Comparison of ENCODE assay signal across 16 cellular contexts in genomic region chr2:105299290-105299689, GRCh38. TPM values are rescaled to one million over a fixed set of nuclear protein-coding genes. Genes with fewer than 3 reads are reported as not detected.
A peak's percentile ranks its signal among the peaks of the same experiment; 100 is the strongest.
DNase-seq lines count a peak whose midpoint lies in the region; ATAC-seq, FAIRE-seq and TF ChIP-seq lines count a peak whose summit lies in the region.
"Had no signal": no experiment of that assay in that cellular context is flagged by ENCODE, and none has a peak within 500 bp of the region (broad histone marks: within the 10 kb centered on the region; RNA-seq: fewer than 3 reads in every experiment).

No MANE protein-coding gene starts in this region.

- ATAC-seq in HepG2, result peak; percentile 92
- ATAC-seq in right lobe of liver, result no peak
- peak; percentile 40 for ATAC-seq in foreskin keratinocyte

- H3K27me3 ChIP-seq in HepG2 (ENCODE audit: control insufficient read depth in 1 of 2, insufficient read depth in 2 of 2, low read length in 2 of 2) (no peaks in the 10 kb centered on the region), right lobe of liver (no peaks in the 10 kb centered on the region), foreskin keratinocyte (no peaks in the 10 kb centered on the region)

- 0 out of 2 replicates have a peak, but pooled peaks cover 3% of the 10 kb centered on the region for H4K20me1 ChIP-seq in HepG2 (ENCODE audit: insufficient read depth, low read length)

- H3K9me3 ChIP-seq in HepG2 (ENCODE audit: low read length) (no peaks in the 10 kb centered on the region), right lobe of liver (no peaks in the 10 kb centered on the region)

- no peak for TF ChIP-seq RAD21 in HepG2 (CRISPR knock-in tag; IDR thresholded peaks at IDR 0.05)

- TF ChIP-seq CTCF in HepG2 (CRISPR knock-in tag; IDR thresholded peaks at IDR 0.05) (no peak), right lobe of liver (IDR thresholded peaks at IDR 0.05) (no peak), NB4 (IDR thresholded peaks at IDR 0.05; ENCODE audit: low read depth, low read length) (no peak), foreskin keratinocyte (conservative IDR thresholded peaks at IDR 0.05) (no peak)

- TF ChIP-seq POLR2A in HepG2 (IDR thresholded peaks at IDR 0.05; ENCODE audit: insufficient read depth in 1 of 2, low read depth in 2 of 2, low read length in 2 of 2) (no peak), right lobe of liver (IDR thresholded peaks at IDR 0.05) (no peak), NB4 (IDR thresholded peaks at IDR 0.05; ENCODE audit: extremely low read depth, insufficient read length) (no peak)

- H3K79me2 ChIP-seq in HepG2 (ENCODE audit: insufficient read depth, low read length), result peaks cover 27% of the 10 kb centered on the region

- DNase-seq in HepG2 (ENCODE audit: low spot score), result peak; percentile 23
- no peak for DNase-seq in right lobe of liver
- peak; percentile 15 for DNase-seq in NB4 (ENCODE audit: low read depth)
- DNase-seq in foreskin keratinocyte, result no peak
- no peak for DNase-seq in T-helper 9 cell
- DNase-seq in glomerular visceral epithelial cell (ENCODE audit: extremely low spot score), result no peak
- DNase-seq in head of caudate nucleus, result no peak
- no peak for DNase-seq in NCI-H146 treated with DMSO at 0.1 percent for 48 hours (lab: John Stamatoyannopoulos, UW; ENCODE audit: unreplicated experiment)
- DNase-seq: activated B cell treated with CpG ODN at 0.5 μM for 24 hours, DMS79, GOT3, NCI-H2171 treated with DMSO at 0.1 percent for 48 hours, occipital lobe had no signal

- CTCF ChIA-PET in HepG2 (lab: Yijun Ruan, JAX; ENCODE audit: low intra/inter-chr PET ratio, low total read pairs), result no interaction called here

- no peak overlapping the region for H3K9ac ChIP-seq in HepG2 (ENCODE audit: insufficient read depth, low read depth, low read length)

- peaks cover 17 to 66% of the 10 kb centered on the region in 2 experiments for H3K36me3 ChIP-seq in HepG2 (replicated peaks in 1 of 2; ENCODE audit: control insufficient read depth in 1 of 2, insufficient read depth in 2 of 2, low read length in 2 of 2)
- peaks cover 0 to 28% (median 8%) of the 10 kb centered on the region in 4 donors for H3K36me3 ChIP-seq in right lobe of liver

- FAIRE-seq in HepG2 (lab: Jason Lieb, UNC), result no peak
- FAIRE-seq: GM18507 had no signal

- POLR2A ChIA-PET in HepG2 (lab: Yijun Ruan, JAX), result no interaction called here

- no peak overlapping the region for H2AFZ ChIP-seq in HepG2 (ENCODE audit: low read length)

- H3K27ac ChIP-seq in HepG2 (ENCODE audit: extremely low read length, insufficient read depth, low read length) (no peak overlapping the region), right lobe of liver (no peak overlapping the region), foreskin keratinocyte (no peak overlapping the region)

- intact Hi-C loops in HepG2 (cut with micrococcal nuclease; ENCODE audit: unreplicated experiment) (no loop called here), right lobe of liver (cut with DNase I) (no loop called here), head of caudate nucleus (cut with DNase I) (no loop called here)

- H3K4me3 ChIP-seq in HepG2 (replicated peaks in 1 of 3; ENCODE audit: insufficient read depth in 1 of 3, low read depth in 2 of 3, low read length in 3 of 3), result no peak overlapping the region
- no peak overlapping the region for H3K4me3 ChIP-seq in right lobe of liver
- H3K4me3 ChIP-seq in NB4 (ENCODE audit: low read depth, low read length), result no peak overlapping the region

- H3K4me1 ChIP-seq in HepG2 (ENCODE audit: insufficient read depth, low read length) (no peaks in the 10 kb centered on the region), right lobe of liver (no peaks in the 10 kb centered on the region), foreskin keratinocyte (peaks cover 10% of the 10 kb centered on the region)

- WGBS in HepG2 (ENCODE audit: low lambda C conversion rate), result 89% methylated on average over 5 of the region's 5 CpGs
- 69% methylated on average over 3 of the region's 5 CpGs for WGBS in right lobe of liver (ENCODE audit: insufficient coverage, low coverage, low lambda C conversion rate, missing lambda C conversion rate)

- TF ChIP-seq EP300 in HepG2 (IDR thresholded peaks at IDR 0.05; ENCODE audit: low read depth in 2 of 2, low read length in 2 of 2), result no peak
- no peak for TF ChIP-seq EP300 in HepG2 (CRISPR knock-in tag; IDR thresholded peaks at IDR 0.05; ENCODE audit: borderline replicate concordance)

- no peak overlapping the region for H3K4me2 ChIP-seq in HepG2 (ENCODE audit: low read depth, low read length)

- in situ Hi-C loops in HepG2 (cut with HindIII; ENCODE audit: extremely low pct_ligation_motif_present, low pct_unique_long_range_greater_than_20kb), result no loop called here

- no TSS peak for BruUV-seq in HepG2 (replicated peaks; lab: Mats Ljungman, UMichigan)

RNA-seq across cellular contexts. Expression of gene TGFBRAP1, which starts 30.2 kb away (rescaled TPM):
- total RNA-seq in HepG2 (2016; rRNA removed; fragmentation: Illumina TruSeq; extraction: Trizol) (22.9 and 27.0 TPM in 2 replicates), right lobe of liver (10 to 100 TPM in 2 of 6 experiments, 1 to 10 TPM in 4; 5.7 to 11.2 (median 7.1) TPM), foreskin keratinocyte (15.7 and 18.8 TPM in 2 replicates)
- total RNA-seq in HepG2 (2016; cell fraction: cytosol; rRNA removed; fragmentation: Illumina TruSeq; extraction: Trizol; ENCODE audit: low read depth), result 4.1 and 4.4 TPM in 2 replicates
- 22.6 and 23.2 TPM in 2 replicates for total RNA-seq in HepG2 (2016; cell fraction: insoluble cytoplasmic fraction; rRNA removed; fragmentation: Illumina TruSeq; extraction: Trizol)
- 14.4 and 14.7 TPM in 2 replicates for total RNA-seq in HepG2 (2016; cell fraction: membrane; rRNA removed; fragmentation: Illumina TruSeq; extraction: Trizol)
- 18.8 and 20.1 TPM in 2 replicates for total RNA-seq in HepG2 (2016; cell fraction: nucleus; rRNA removed; fragmentation: Illumina TruSeq; extraction: Trizol)
- polyA plus RNA-seq in HepG2 (2011; rRNA removed) (12.7 and 13.4 TPM in 2 replicates), foreskin keratinocyte (5.8 and 7.4 TPM in 2 replicates)
- 10.5 and 11.2 TPM in 2 replicates for polyA plus RNA-seq in HepG2 (2011; cell fraction: cytosol; rRNA removed)
- polyA plus RNA-seq in HepG2 (2011; cell fraction: nucleus; rRNA removed), result 11.8 and 12.4 TPM in 2 replicates
- polyA plus RNA-seq in HepG2 (2012), result 13.4 and 13.9 TPM in 2 replicates
- polyA plus RNA-seq in HepG2 (2016; cell fraction: cytosol; fragmentation: Illumina TruSeq; extraction: Trizol; ENCODE audit: low read depth), result 1.4 TPM in 2 replicates
- polyA plus RNA-seq in HepG2 (2016; cell fraction: insoluble cytoplasmic fraction; fragmentation: Illumina TruSeq; extraction: Trizol; ENCODE audit: low read depth), result 20.3 and 22.7 TPM in 2 replicates
- 6.8 and 6.9 TPM in 2 replicates for polyA plus RNA-seq in HepG2 (2016; cell fraction: membrane; fragmentation: Illumina TruSeq; extraction: Trizol; ENCODE audit: low read depth)
- 27.0 and 31.2 TPM in 2 replicates for polyA plus RNA-seq in HepG2 (2016; cell fraction: nucleus; fragmentation: Illumina TruSeq; extraction: Trizol; ENCODE audit: insufficient read depth, low read depth)
- polyA minus RNA-seq in HepG2 (2011; rRNA and poly(A)+ RNA removed; ENCODE audit: low replicate concordance), result 27.6 and 32.1 TPM in 2 replicates
- polyA minus RNA-seq in HepG2 (2011; cell fraction: cytosol; rRNA and poly(A)+ RNA removed), result 12.0 and 15.4 TPM in 2 replicates
- polyA minus RNA-seq in HepG2 (2011; cell fraction: nucleus; rRNA and poly(A)+ RNA removed), result 14.9 and 16.4 TPM in 2 replicates

RNA-seq across cellular contexts. Expression of gene C2orf49, which starts 38.0 kb away (rescaled TPM):
- total RNA-seq in HepG2 (2016; rRNA removed; fragmentation: Illumina TruSeq; extraction: Trizol) (28.8 and 35.6 TPM in 2 replicates), right lobe of liver (1 to 10 TPM; 3.9 to 7.4 (median 6.4) TPM), foreskin keratinocyte (16.7 and 18.4 TPM in 2 replicates)
- total RNA-seq in HepG2 (2016; cell fraction: cytosol; rRNA removed; fragmentation: Illumina TruSeq; extraction: Trizol; ENCODE audit: low read depth), result 13.5 and 14.5 TPM in 2 replicates
- total RNA-seq in HepG2 (2016; cell fraction: insoluble cytoplasmic fraction; rRNA removed; fragmentation: Illumina TruSeq; extraction: Trizol), result 30.8 and 40.4 TPM in 2 replicates
- 17.9 and 19.2 TPM in 2 replicates for total RNA-seq in HepG2 (2016; cell fraction: membrane; rRNA removed; fragmentation: Illumina TruSeq; extraction: Trizol)
- 16.1 and 20.5 TPM in 2 replicates for total RNA-seq in HepG2 (2016; cell fraction: nucleus; rRNA removed; fragmentation: Illumina TruSeq; extraction: Trizol)
- polyA plus RNA-seq in HepG2 (2011; rRNA removed) (21.6 and 24.7 TPM in 2 replicates), foreskin keratinocyte (11.1 and 13.2 TPM in 2 replicates)
- 10.0 and 13.2 TPM in 2 replicates for polyA plus RNA-seq in HepG2 (2011; cell fraction: cytosol; rRNA removed)
- polyA plus RNA-seq in HepG2 (2011; cell fraction: nucleus; rRNA removed), result 9.5 and 13.6 TPM in 2 replicates
- polyA plus RNA-seq in HepG2 (2012), result 28.0 and 30.9 TPM in 2 replicates
- 4.6 and 4.9 TPM in 2 replicates for polyA plus RNA-seq in HepG2 (2016; cell fraction: cytosol; fragmentation: Illumina TruSeq; extraction: Trizol; ENCODE audit: low read depth)
- polyA plus RNA-seq in HepG2 (2016; cell fraction: insoluble cytoplasmic fraction; fragmentation: Illumina TruSeq; extraction: Trizol; ENCODE audit: low read depth), result 31.3 and 31.7 TPM in 2 replicates
- 5.2 and 7.1 TPM in 2 replicates for polyA plus RNA-seq in HepG2 (2016; cell fraction: membrane; fragmentation: Illumina TruSeq; extraction: Trizol; ENCODE audit: low read depth)
- 19.7 and 25.5 TPM in 2 replicates for polyA plus RNA-seq in HepG2 (2016; cell fraction: nucleus; fragmentation: Illumina TruSeq; extraction: Trizol; ENCODE audit: insufficient read depth, low read depth)
- 6.4 and 9.7 TPM in 2 replicates for polyA minus RNA-seq in HepG2 (2011; rRNA and poly(A)+ RNA removed; ENCODE audit: low replicate concordance)
- 14.1 and 14.5 TPM in 2 replicates for polyA minus RNA-seq in HepG2 (2011; cell fraction: cytosol; rRNA and poly(A)+ RNA removed)
- 27.2 and 30.3 TPM in 2 replicates for polyA minus RNA-seq in HepG2 (2011; cell fraction: nucleus; rRNA and poly(A)+ RNA removed)

RNA-seq across cellular contexts. Expression of gene GPR45, which starts 57.7 kb away (rescaled TPM):
- total RNA-seq in HepG2 (2016; rRNA removed; fragmentation: Illumina TruSeq; extraction: Trizol) (not detected in 2 replicates), right lobe of liver (not detected), foreskin keratinocyte (not detected in 2 replicates)
- total RNA-seq in HepG2 (2016; cell fraction: cytosol; rRNA removed; fragmentation: Illumina TruSeq; extraction: Trizol; ENCODE audit: low read depth), result not detected in 2 replicates
- not detected in 2 replicates for total RNA-seq in HepG2 (2016; cell fraction: insoluble cytoplasmic fraction; rRNA removed; fragmentation: Illumina TruSeq; extraction: Trizol)
- total RNA-seq in HepG2 (2016; cell fraction: membrane; rRNA removed; fragmentation: Illumina TruSeq; extraction: Trizol), result not detected in 2 replicates
- total RNA-seq in HepG2 (2016; cell fraction: nucleus; rRNA removed; fragmentation: Illumina TruSeq; extraction: Trizol), result not detected in 2 replicates
- polyA plus RNA-seq in HepG2 (2011; rRNA removed) (not detected in 2 replicates), foreskin keratinocyte (not detected in 2 replicates)
- polyA plus RNA-seq in HepG2 (2011; cell fraction: cytosol; rRNA removed), result not detected in 2 replicates
- not detected in 2 replicates for polyA plus RNA-seq in HepG2 (2011; cell fraction: nucleus; rRNA removed)
- not detected in 2 replicates for polyA plus RNA-seq in HepG2 (2012)
- not detected in 2 replicates for polyA plus RNA-seq in HepG2 (2016; cell fraction: cytosol; fragmentation: Illumina TruSeq; extraction: Trizol; ENCODE audit: low read depth)
- polyA plus RNA-seq in HepG2 (2016; cell fraction: insoluble cytoplasmic fraction; fragmentation: Illumina TruSeq; extraction: Trizol; ENCODE audit: low read depth), result not detected in 2 replicates
- polyA plus RNA-seq in HepG2 (2016; cell fraction: membrane; fragmentation: Illumina TruSeq; extraction: Trizol; ENCODE audit: low read depth), result not detected in 2 replicates
- polyA plus RNA-seq in HepG2 (2016; cell fraction: nucleus; fragmentation: Illumina TruSeq; extraction: Trizol; ENCODE audit: insufficient read depth, low read depth), result not detected in 2 replicates
- not detected in 2 replicates for polyA minus RNA-seq in HepG2 (2011; rRNA and poly(A)+ RNA removed; ENCODE audit: low replicate concordance)
- polyA minus RNA-seq in HepG2 (2011; cell fraction: cytosol; rRNA and poly(A)+ RNA removed), result not detected in 2 replicates
- not detected in 2 replicates for polyA minus RNA-seq in HepG2 (2011; cell fraction: nucleus; rRNA and poly(A)+ RNA removed)
- total RNA-seq: activated B cell treated with CpG ODN at 0.5 μM for 24 hours, fibroblast of lung had no signal
- polyA plus RNA-seq: adipose tissue, fibroblast of lung had no signal

Comparison
In these comparisons a context has a peak if more than half of its experiments do, and no peak if none do; other contexts are left out.
1. ATAC-seq: peak in HepG2 (single experiment) and foreskin keratinocyte (single experiment); none in right lobe of liver (0 of 4).
2. DNase-seq: peak in HepG2 (single experiment) and NB4 (single experiment); none in right lobe of liver (0 of 3), foreskin keratinocyte (0 of 2), T-helper 9 cell (single experiment), glomerular visceral epithelial cell (single experiment), head of caudate nucleus (0 of 42) and NCI-H146 treated with DMSO at 0.1 percent for 48 hours (single experiment).